19 cellular contexts compared by ENCODE assay signal in the genomic region with DNA sequence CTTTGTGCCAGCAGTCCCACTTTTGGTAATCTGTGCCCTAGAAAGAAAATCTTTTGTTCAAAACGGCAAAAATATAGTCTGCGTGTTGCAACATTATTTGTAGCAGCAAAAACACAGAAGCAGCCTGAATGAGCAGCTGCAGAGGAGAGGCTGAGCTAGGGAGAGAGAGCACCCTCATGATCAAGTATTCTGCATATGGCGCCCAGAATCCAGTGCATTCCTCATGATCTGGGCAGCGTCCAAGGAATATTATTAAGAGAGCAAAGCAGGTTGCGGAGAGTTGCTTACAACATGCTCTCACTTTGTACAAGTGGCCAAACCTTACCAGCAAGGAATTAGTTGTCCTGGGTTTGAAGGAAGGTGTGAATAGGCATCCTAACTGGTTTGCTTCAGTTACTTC. TPM values are rescaled to one million over a fixed set of nuclear protein-coding genes. Genes with fewer than 3 reads are reported as not detected.
DNase-seq lines count a peak whose midpoint lies in the region; ATAC-seq and TF ChIP-seq lines count a peak whose summit lies in the region.
"Had no signal": no experiment of that assay in that cellular context is flagged by ENCODE, and none has a peak within 500 bp of the region (broad histone marks: within the 10 kb centered on the region; RNA-seq: fewer than 3 reads in every experiment).

No MANE protein-coding gene starts in this region.

- H3K27ac ChIP-seq in right cardiac atrium (ENCODE audit: low read length) (no peak overlapping the region), GM23338 (ENCODE audit: low read depth) (peak overlapping the region; percentile 10; the same call in 1 of the 2 replicates), muscle layer of colon (ENCODE audit: low read depth, low read length) (peak overlapping the region; percentile 31), testis (peak overlapping the region; percentile 29 to 35), osteoblast (ENCODE audit: low read depth, low read length) (no peak overlapping the region)
- H3K27ac ChIP-seq: 22Rv1, A549, GM23248 had no signal

- H2AFZ ChIP-seq in GM23338: no peak overlapping the region
- no peak overlapping the region for H2AFZ ChIP-seq in osteoblast (ENCODE audit: low read length)
- H2AFZ ChIP-seq: GM23248 had no signal

- no peak for TF ChIP-seq POLR2A in testis (IDR thresholded peaks at IDR 0.05)

- no peaks in the 10 kb centered on the region for H3F3A ChIP-seq in GM23338 (replicated peaks; ENCODE audit: low read depth)

- H3K9ac ChIP-seq in muscle layer of colon (ENCODE audit: low read length): no peak overlapping the region
- H3K9ac ChIP-seq: GM23248 had no signal

- no peak overlapping the region for H3K4me3 ChIP-seq in right cardiac atrium (ENCODE audit: low read length)
- H3K4me3 ChIP-seq in GM23338: no peak overlapping the region
- no peak overlapping the region for H3K4me3 ChIP-seq in muscle layer of colon (ENCODE audit: low read depth in 1 of 2, low read length in 2 of 2)
- no peak overlapping the region for H3K4me3 ChIP-seq in testis
- no peak overlapping the region for H3K4me3 ChIP-seq in osteoblast (ENCODE audit: insufficient read depth, low read length)
- H3K4me3 ChIP-seq: A549, GM23248 had no signal

- intact Hi-C loops in Right ventricle myocardium superior (cut with DNase I) (no loop called here), right cardiac atrium (cut with DNase I) (no loop called here), testis (cut with DNase I; ENCODE audit: low total_unique reads) (no loop called here), left colon (cut with DNase I, micrococcal nuclease) (no loop called here)

- no peak for DNase-seq in Right ventricle myocardium superior
- no peak for DNase-seq in right cardiac atrium
- DNase-seq in GM23338 (ENCODE audit: low spot score): no peak
- peak; percentile 29 for DNase-seq in testis
- no peak for DNase-seq in osteoblast (ENCODE audit: insufficient read length, low spot score, missing footprints)
- DNase-seq in NCI-H2081 (lab: John Stamatoyannopoulos, UW): no peak
- DNase-seq in left colon: no peak
- DNase-seq: BE2C; C1 segment of cervical spinal cord; CD4-positive, CD25-positive, alpha-beta regulatory T cell; CD8-positive, alpha-beta memory T cell; COR-L47; DMS 273 treated with DMSO at 0.1 percent for 48 hours; GM23248; HCEC 1CT had no signal

- peaks cover 17% of the 10 kb centered on the region; the same call in 2 of the 3 replicates for H3K36me3 Mint-ChIP-seq in GM23338 (ENCODE audit: low read depth)

- H3K79me2 ChIP-seq in GM23338 (replicated peaks; ENCODE audit: insufficient read depth): peaks cover 11% of the 10 kb centered on the region; the same call in 1 of the 2 replicates
- no peaks in the 10 kb centered on the region for H3K79me2 ChIP-seq in osteoblast (ENCODE audit: insufficient read depth, low read length)

- H3K27me3 ChIP-seq in right cardiac atrium (ENCODE audit: control insufficient read depth, insufficient read depth) (no peaks in the 10 kb centered on the region), GM23338 (ENCODE audit: insufficient read depth) (no peaks in the 10 kb centered on the region), muscle layer of colon (ENCODE audit: control insufficient read depth in 1 of 2, insufficient read depth in 2 of 2, low read length in 2 of 2) (no peaks in the 10 kb centered on the region), testis (no peaks in the 10 kb centered on the region), osteoblast (ENCODE audit: insufficient read depth, low read length) (no peaks in the 10 kb centered on the region)
- H3K27me3 ChIP-seq: BE2C had no signal

- peaks cover 4% of the 10 kb centered on the region; the same call in 2 of the 3 replicates for H3K4me1 Mint-ChIP-seq in GM23338

- H3K4me3 Mint-ChIP-seq in GM23338: no peak overlapping the region
- H3K4me3 Mint-ChIP-seq: CD4-positive, CD25-positive, alpha-beta regulatory T cell; CD8-positive, alpha-beta memory T cell had no signal

- H4K20me1 ChIP-seq in GM23338 (replicated peaks; ENCODE audit: insufficient read depth) (no peaks in the 10 kb centered on the region), osteoblast (ENCODE audit: insufficient read depth, low read length) (no peaks in the 10 kb centered on the region)

- no peaks in the 10 kb centered on the region for H3K9me2 ChIP-seq in GM23338 (ENCODE audit: insufficient read depth)

- H3K9me3 ChIP-seq in right cardiac atrium (ENCODE audit: control insufficient read depth, low read length) (no peaks in the 10 kb centered on the region), muscle layer of colon (ENCODE audit: low read length) (no peaks in the 10 kb centered on the region), testis (no peaks in the 10 kb centered on the region), osteoblast (ENCODE audit: low read depth, low read length) (no peaks in the 10 kb centered on the region)
- H3K9me3 ChIP-seq: A549, BE2C had no signal

- ATAC-seq in Right ventricle myocardium superior (ENCODE audit: poor library complexity) (peak; percentile 38), right cardiac atrium (no peak), GM23338 (no peak), left colon (no peak)
- ATAC-seq: A549 had no signal

- H3K27ac Mint-ChIP-seq in GM23338: no peak overlapping the region
- H3K27ac Mint-ChIP-seq: CD4-positive, CD25-positive, alpha-beta regulatory T cell; CD8-positive, alpha-beta memory T cell had no signal

- WGBS in right cardiac atrium: 93% methylated on average over 5 of the region's 5 CpGs
- 71 to 82% methylated on average over 5 of the region's 5 CpGs for WGBS in testis, 2 donors

- no peaks in the 10 kb centered on the region for H3K27me3 Mint-ChIP-seq in GM23338 (ENCODE audit: insufficient read depth, low read depth, poor library complexity)
- H3K27me3 Mint-ChIP-seq: CD4-positive, CD25-positive, alpha-beta regulatory T cell; CD8-positive, alpha-beta memory T cell had no signal

- H3K4me1 ChIP-seq in right cardiac atrium (ENCODE audit: control insufficient read depth, insufficient read depth, low read length): no peaks in the 10 kb centered on the region
- peaks cover 3% of the 10 kb centered on the region; the same call in 1 of the 2 replicates for H3K4me1 ChIP-seq in GM23338 (ENCODE audit: insufficient read depth)
- H3K4me1 ChIP-seq in muscle layer of colon (ENCODE audit: insufficient read depth, low read length): peaks cover 17% of the 10 kb centered on the region
- H3K4me1 ChIP-seq in testis: no peaks in the 10 kb centered on the region
- peaks cover 7% of the 10 kb centered on the region for H3K4me1 ChIP-seq in osteoblast (ENCODE audit: insufficient read depth, low read length)
- H3K4me1 ChIP-seq: A549 had no signal

- H3K36me3 ChIP-seq in GM23338 (ENCODE audit: insufficient read depth) (no peaks in the 10 kb centered on the region; the same call in none of the 2 replicates), muscle layer of colon (ENCODE audit: insufficient read depth, low read length) (no peaks in the 10 kb centered on the region), testis (ENCODE audit: low read depth, missing control alignments) (no peaks in the 10 kb centered on the region), osteoblast (ENCODE audit: insufficient read depth, low read length) (no peaks in the 10 kb centered on the region)
- H3K36me3 ChIP-seq: BE2C had no signal

- H3K4me2 ChIP-seq in GM23338 (no peak overlapping the region), osteoblast (ENCODE audit: insufficient read depth, low read length) (no peak overlapping the region)
- H3K4me2 ChIP-seq: A549 had no signal

- H3K9me3 Mint-ChIP-seq in GM23338: no peaks in the 10 kb centered on the region
- H3K9me3 Mint-ChIP-seq: CD8-positive, alpha-beta memory T cell had no signal

- TF ChIP-seq CTCF in GM23338 (conservative IDR thresholded peaks at IDR 0.05; ENCODE audit: low read depth in 2 of 2) (no peak), testis (IDR thresholded peaks at IDR 0.05) (no peak), osteoblast (IDR thresholded peaks at IDR 0.05; ENCODE audit: extremely low read depth, low read depth, low read length) (no peak)

TF ChIP-seq in GM23338, 12 proteins besides CTCF, POLR2A, EP300 and RAD21 (continues in another document):
- TF ChIP-seq, protein P1, sequence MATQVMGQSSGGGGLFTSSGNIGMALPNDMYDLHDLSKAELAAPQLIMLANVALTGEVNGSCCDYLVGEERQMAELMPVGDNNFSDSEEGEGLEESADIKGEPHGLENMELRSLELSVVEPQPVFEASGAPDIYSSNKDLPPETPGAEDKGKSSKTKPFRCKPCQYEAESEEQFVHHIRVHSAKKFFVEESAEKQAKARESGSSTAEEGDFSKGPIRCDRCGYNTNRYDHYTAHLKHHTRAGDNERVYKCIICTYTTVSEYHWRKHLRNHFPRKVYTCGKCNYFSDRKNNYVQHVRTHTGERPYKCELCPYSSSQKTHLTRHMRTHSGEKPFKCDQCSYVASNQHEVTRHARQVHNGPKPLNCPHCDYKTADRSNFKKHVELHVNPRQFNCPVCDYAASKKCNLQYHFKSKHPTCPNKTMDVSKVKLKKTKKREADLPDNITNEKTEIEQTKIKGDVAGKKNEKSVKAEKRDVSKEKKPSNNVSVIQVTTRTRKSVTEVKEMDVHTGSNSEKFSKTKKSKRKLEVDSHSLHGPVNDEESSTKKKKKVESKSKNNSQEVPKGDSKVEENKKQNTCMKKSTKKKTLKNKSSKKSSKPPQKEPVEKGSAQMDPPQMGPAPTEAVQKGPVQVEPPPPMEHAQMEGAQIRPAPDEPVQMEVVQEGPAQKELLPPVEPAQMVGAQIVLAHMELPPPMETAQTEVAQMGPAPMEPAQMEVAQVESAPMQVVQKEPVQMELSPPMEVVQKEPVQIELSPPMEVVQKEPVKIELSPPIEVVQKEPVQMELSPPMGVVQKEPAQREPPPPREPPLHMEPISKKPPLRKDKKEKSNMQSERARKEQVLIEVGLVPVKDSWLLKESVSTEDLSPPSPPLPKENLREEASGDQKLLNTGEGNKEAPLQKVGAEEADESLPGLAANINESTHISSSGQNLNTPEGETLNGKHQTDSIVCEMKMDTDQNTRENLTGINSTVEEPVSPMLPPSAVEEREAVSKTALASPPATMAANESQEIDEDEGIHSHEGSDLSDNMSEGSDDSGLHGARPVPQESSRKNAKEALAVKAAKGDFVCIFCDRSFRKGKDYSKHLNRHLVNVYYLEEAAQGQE (IDR thresholded peaks at IDR 0.05; ENCODE audit: unreplicated experiment): no peak

RNA-seq across cellular contexts. Expression of a gene that starts 25.9 kb away (rescaled TPM):
- 35.7 TPM for total RNA-seq in Right ventricle myocardium superior
- 10 to 100 TPM; 17.1 to 37.7 (median 24.0) TPM for total RNA-seq in right cardiac atrium
- polyA plus RNA-seq in right cardiac atrium: 16.1 TPM
- 63.6 and 87.7 TPM in 2 replicates for total RNA-seq in GM23338 (2014; rRNA removed; shearing (Covaris generic))
- polyA plus RNA-seq in GM23338 (2016; fragmentation: Nextera tagmentation; extraction: Ambion mirVana): 52.5 and 58.3 TPM in 2 replicates
- total RNA-seq in testis: 10 to 100 TPM; 73.3 to 76.7 TPM
- polyA plus RNA-seq in testis (ENCODE audit: insufficient read depth, low read depth, low replicate concordance): 41.4 TPM
- 40.1 and 40.5 TPM in 2 replicates for total RNA-seq in osteoblast
- total RNA-seq in left colon: 10 to 100 TPM; 10.0 to 23.4 TPM

RNA-seq across cellular contexts. Expression of a gene that starts 45.6 kb away (rescaled TPM):
- total RNA-seq in Right ventricle myocardium superior (not detected), right cardiac atrium (not detected), testis (not detected), osteoblast (not detected in 2 replicates), left colon (not detected)
- polyA plus RNA-seq in right cardiac atrium (not detected), GM23338 (2016; fragmentation: Nextera tagmentation; extraction: Ambion mirVana) (2.0 and 2.6 TPM in 2 replicates), testis (ENCODE audit: insufficient read depth, low read depth, low replicate concordance) (not detected)
- total RNA-seq in GM23338 (2014; rRNA removed; shearing (Covaris generic)): 0.31 TPM in 1 of 2 replicates, not detected in the other
- total RNA-seq: CD4-positive, CD25-positive, alpha-beta regulatory T cell; CD8-positive, alpha-beta memory T cell; GM23248; HT-29 had no signal
- polyA plus RNA-seq: A549; CD8-positive, alpha-beta memory T cell; GM23248 had no signal

Comparison
In these comparisons a context has a peak if more than half of its experiments do, and no peak if none do; other contexts are left out.
1. H3K27ac ChIP-seq: peak in GM23338 (single experiment), muscle layer of colon (single experiment) and testis (2 of 2); none in right cardiac atrium (single experiment) and osteoblast (single experiment).